Comparison of ENCODE assay signal across 12 cellular contexts in the genomic region with DNA sequence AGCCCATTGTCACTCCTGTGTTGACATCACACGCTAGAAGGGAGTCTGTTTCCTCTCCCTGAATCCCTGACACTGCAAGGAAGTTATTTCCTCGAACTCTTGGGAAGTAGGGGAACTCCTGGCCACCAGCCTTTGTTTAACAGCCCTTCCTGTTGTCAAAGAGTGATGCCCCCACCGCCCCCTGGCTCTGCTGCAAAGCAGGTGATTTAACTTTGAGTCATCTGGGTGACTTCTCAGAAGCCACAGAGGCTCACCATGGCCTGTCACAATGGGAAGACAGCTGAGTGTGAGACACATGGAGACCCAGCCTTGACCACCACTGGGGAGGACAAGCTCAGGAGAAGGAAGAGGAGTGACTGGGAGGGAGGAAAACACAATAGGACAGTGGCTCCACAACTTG.
A peak's percentile ranks its signal among the peaks of the same experiment; 100 is the strongest.
DNase-seq lines count a peak whose midpoint lies in the region; ATAC-seq and TF ChIP-seq lines count a peak whose summit lies in the region.
"Had no signal": no experiment of that assay in that cellular context is flagged by ENCODE, and none has a peak within 500 bp of the region (broad histone marks: within the 10 kb centered on the region; RNA-seq: fewer than 3 reads in every experiment).

No MANE protein-coding gene starts in this region.

- H3K27me3 Mint-ChIP-seq in activated naive CD8-positive, alpha-beta T cell treated with anti-CD3 and anti-CD28 coated beads for 36 hours, result peaks cover 12% of the 10 kb centered on the region

- no peaks in the 10 kb centered on the region for H3K9me3 ChIP-seq in left lung
- H3K9me3 ChIP-seq: breast epithelium had no signal

- no peaks in the 10 kb centered on the region for H3K36me3 Mint-ChIP-seq in activated naive CD8-positive, alpha-beta T cell treated with anti-CD3 and anti-CD28 coated beads for 36 hours
- H3K36me3 Mint-ChIP-seq: CD8-positive, alpha-beta T cell had no signal

- peak overlapping the region in 1 of 2 donors; percentile 69 for H3K27ac ChIP-seq in left lung

- intact Hi-C loops in left lung (cut with DNase I), result loop anchor here in 1 of 2 donors (10.0 kb wide), 1 partner anchor 196 kb away; a partner anchor contains a TSS

- no peaks in the 10 kb centered on the region for H3K36me3 ChIP-seq in left lung
- H3K36me3 ChIP-seq: breast epithelium had no signal

- no peak overlapping the region for H3K4me3 Mint-ChIP-seq in activated naive CD8-positive, alpha-beta T cell treated with anti-CD3 and anti-CD28 coated beads for 36 hours
- H3K4me3 Mint-ChIP-seq: CD8-positive, alpha-beta T cell had no signal

- ATAC-seq in left lung, result peak; percentile 3
- no peak for ATAC-seq in HG02840 (IDR thresholded peaks at IDR 0.05; ENCODE audit: low FRiP score, unreplicated experiment)
- ATAC-seq in GM21619 (IDR thresholded peaks at IDR 0.05; ENCODE audit: unreplicated experiment), result no peak
- ATAC-seq: CD8-positive, alpha-beta T cell had no signal

- no peak overlapping the region for H3K4me3 ChIP-seq in left lung
- H3K4me3 ChIP-seq: breast epithelium had no signal

- no peaks in the 10 kb centered on the region for H3K27me3 ChIP-seq in left lung
- H3K27me3 ChIP-seq: breast epithelium had no signal

- peaks cover 21% of the 10 kb centered on the region for H3K4me1 Mint-ChIP-seq in activated naive CD8-positive, alpha-beta T cell treated with anti-CD3 and anti-CD28 coated beads for 36 hours

- no peak for TF ChIP-seq CTCF in left lung (IDR thresholded peaks at IDR 0.05)

- H3K9me3 Mint-ChIP-seq in activated naive CD8-positive, alpha-beta T cell treated with anti-CD3 and anti-CD28 coated beads for 36 hours, result no peaks in the 10 kb centered on the region
- H3K9me3 Mint-ChIP-seq: CD8-positive, alpha-beta T cell had no signal

- no peak overlapping the region for H3K27ac Mint-ChIP-seq in activated naive CD8-positive, alpha-beta T cell treated with anti-CD3 and anti-CD28 coated beads for 36 hours
- H3K27ac Mint-ChIP-seq: CD8-positive, alpha-beta T cell had no signal

- H3K4me1 ChIP-seq in left lung, result peaks cover 16 to 90% of the 10 kb centered on the region in 2 donors

- DNase-seq in stimulated activated CD4-positive, alpha-beta T cell treated with anti-CD3 and anti-CD28 coated beads, Interleukin-4, amount 100 ng/mL, for 24 hours, result peak; percentile 10
- DNase-seq in stimulated activated CD4-positive, alpha-beta T cell treated with anti-CD3 and anti-CD28 coated beads, Interleukin-4, amount 100 ng/mL, for 1 hour, result no peak
- peak; percentile 22 for DNase-seq in activated naive CD8-positive, alpha-beta T cell treated with anti-CD3 and anti-CD28 coated beads for 36 hours
- DNase-seq in left lung (peak in 1 of 2 donors; percentile 64), dedifferentiated amniotic fluid mesenchymal stem cell (ENCODE audit: extremely low spot score) (no peak), GM19238 (ENCODE audit: insufficient read length, low spot score) (no peak)
- DNase-seq: CD8-positive, alpha-beta T cell; NCI-H2227 treated with DMSO at 0.1 percent for 48 hours; substantia nigra had no signal

Comparison
In these comparisons a context has a peak if more than half of its experiments do, and no peak if none do; other contexts are left out.
1. DNase-seq: peak in stimulated activated CD4-positive, alpha-beta T cell treated with anti-CD3 and anti-CD28 coated beads, Interleukin-4, amount 100 ng/mL, for 24 hours (single experiment) and activated naive CD8-positive, alpha-beta T cell treated with anti-CD3 and anti-CD28 coated beads for 36 hours (single experiment); none in stimulated activated CD4-positive, alpha-beta T cell treated with anti-CD3 and anti-CD28 coated beads, Interleukin-4, amount 100 ng/mL, for 1 hour (single experiment), dedifferentiated amniotic fluid mesenchymal stem cell (single experiment) and GM19238 (single experiment).